8 cellular contexts compared by ENCODE assay signal in genomic region chr13:37059136-37059847, GRCh38. TPM values are rescaled to one million over a fixed set of nuclear protein-coding genes. Genes with fewer than 3 reads are reported as not detected.
DNase-seq lines count a peak whose midpoint lies in the region; ATAC-seq and TF ChIP-seq lines count a peak whose summit lies in the region.

SUPT20H (minus strand) TSS chr13:37059688; CDS start chr13:37051490, 8,198 bp downstream.

- peak within 1 kb of the TSS; percentile 44 for H2AFZ ChIP-seq in mesenchymal stem cell (ENCODE audit: low read depth, low read length)

- H3K23ac ChIP-seq in mesenchymal stem cell (ENCODE audit: low read length in 2 of 2) = no peak within 1 kb of the TSS

- H3K4me1 ChIP-seq in Caco-2 (peaks cover 7% of the 10 kb centered on the region; the same call in 1 of the 2 replicates), mesenchymal stem cell (ENCODE audit: control insufficient read depth, insufficient read depth, low read depth, low read length) (peaks cover 8% of the 10 kb centered on the region)

- H3K27ac ChIP-seq in mesenchymal stem cell (ENCODE audit: low read length, poor library complexity, severe bottlenecking) = peak within 1 kb of the TSS; percentile 91

- H3K9ac ChIP-seq in mesenchymal stem cell (ENCODE audit: low read length) = peak within 1 kb of the TSS; percentile 95

- CTCF ChIA-PET in Caco-2 (lab: Charles Lee) = no interaction called here

- H2BK5ac ChIP-seq in mesenchymal stem cell (ENCODE audit: low read depth, low read length, poor library complexity, severe bottlenecking) = peak within 1 kb of the TSS; percentile 86

- H4K8ac ChIP-seq in mesenchymal stem cell (ENCODE audit: low read length) = peak within 1 kb of the TSS; percentile 100

- H2AK5ac ChIP-seq in mesenchymal stem cell (ENCODE audit: low read length, severe bottlenecking) = peak within 1 kb of the TSS; percentile 59

- peak within 1 kb of the TSS; percentile 94 to 99 for H3K4ac ChIP-seq in mesenchymal stem cell (ENCODE audit: low read depth in 1 of 2, low read length in 2 of 2)

- H3K4me2 ChIP-seq in mesenchymal stem cell (ENCODE audit: low read length, poor library complexity, severe bottlenecking) = peak within 1 kb of the TSS; percentile 52

- peak within 1 kb of the TSS; percentile 73 for H2BK120ac ChIP-seq in mesenchymal stem cell (ENCODE audit: low read depth, low read length)

- no peak within 1 kb of the TSS for H2BK15ac ChIP-seq in mesenchymal stem cell (ENCODE audit: low read depth, poor library complexity, severe bottlenecking)

- peak within 1 kb of the TSS; percentile 62 to 97 for H3K14ac ChIP-seq in mesenchymal stem cell (ENCODE audit: low read length in 2 of 2)

- peak within 1 kb of the TSS; percentile 98 for H3K27ac Mint-ChIP-seq in Caco-2 (ENCODE audit: unreplicated experiment)
- peak within 1 kb of the TSS; percentile 97 to 98 for H3K27ac Mint-ChIP-seq in effector memory CD8-positive, alpha-beta T cell

- no peaks in the 10 kb centered on the region for H3K9me3 ChIP-seq in Caco-2
- H3K9me3 ChIP-seq in mesenchymal stem cell (ENCODE audit: control insufficient read depth, low read length) = no peaks in the 10 kb centered on the region

- H2BK12ac ChIP-seq in mesenchymal stem cell (ENCODE audit: low read length in 2 of 2) = peak within 1 kb of the TSS in 1 of 2 experiments; percentile 10

- H3K27me3 Mint-ChIP-seq in Caco-2 (ENCODE audit: insufficient read depth, unreplicated experiment) = peaks cover 7% of the 10 kb centered on the region
- H3K27me3 Mint-ChIP-seq in effector memory CD8-positive, alpha-beta T cell = no peaks in the 10 kb centered on the region

- DNase-seq in Caco-2 = peak; percentile 92 to 94
- DNase-seq in HT1080 (ENCODE audit: low read depth) = peak; percentile 81
- peak; percentile 86 for DNase-seq in NOMO-1 treated with dmso at 0.1 percent for 144 hours (lab: John Stamatoyannopoulos, UW; ENCODE audit: unreplicated experiment)
- peak; percentile 76 to 92 (median 87) for DNase-seq in activated CD8-positive, alpha-beta memory T cell treated with anti-CD3 and anti-CD28 coated beads for 48 hours (ENCODE audit: low read depth in 2 of 3, low spot score in 2 of 3)
- DNase-seq in effector memory CD8-positive, alpha-beta T cell = peak; percentile 86 to 88 (median 88)
- DNase-seq in mesenchymal stem cell = peak; percentile 91
- peak; percentile 87 for DNase-seq in stimulated activated CD8-positive, alpha-beta memory T cell treated with anti-CD3 and anti-CD28 coated beads, Interleukin-12 subunit alpha, Interleukin-12 subunit beta, amount 100 ng/mL, for 24 hours (ENCODE audit: extremely low read depth)

- H3K18ac ChIP-seq in mesenchymal stem cell (ENCODE audit: low read depth in 1 of 2, low read length in 2 of 2) = peak within 1 kb of the TSS; percentile 99 to 100

- WGBS in mesenchymal stem cell = 1% methylated on average over 46 of the region's 63 CpGs

- H3K4me3 ChIP-seq in Caco-2 (ENCODE audit: low read depth, low read length) (peak within 1 kb of the TSS; percentile 72), mesenchymal stem cell (ENCODE audit: insufficient read depth in 1 of 2, low read depth in 1 of 2, low read length in 2 of 2) (peak within 1 kb of the TSS; percentile 98 to 99)

- intact Hi-C loops in Caco-2 (cut with micrococcal nuclease; ENCODE audit: unreplicated experiment) = loop anchor here (2.0 kb wide), 1 partner anchor 58 kb away; the partner anchor contains the start of gene EXOSC8

- H3K36me3 Mint-ChIP-seq in Caco-2 (ENCODE audit: insufficient read depth, unreplicated experiment) = peaks cover 21% of the 10 kb centered on the region
- H3K36me3 Mint-ChIP-seq in effector memory CD8-positive, alpha-beta T cell (ENCODE audit: insufficient read depth) = peaks cover 15% of the 10 kb centered on the region

- H3K79me1 ChIP-seq in mesenchymal stem cell (replicated peaks; ENCODE audit: low read length, poor library complexity, severe bottlenecking) = no peaks in the 10 kb centered on the region

- no peaks in the 10 kb centered on the region for H3K4me1 Mint-ChIP-seq in Caco-2 (ENCODE audit: low read depth, unreplicated experiment)
- peaks cover 22 to 25% of the 10 kb centered on the region in 2 donors for H3K4me1 Mint-ChIP-seq in effector memory CD8-positive, alpha-beta T cell (ENCODE audit: low read depth in 2 of 2)

- ATAC-seq in GM21367 (IDR thresholded peaks at IDR 0.05; ENCODE audit: unreplicated experiment) = peak; percentile 97
- peak; percentile 94 for ATAC-seq in effector memory CD8-positive, alpha-beta T cell (replicated peaks)

- no peaks in the 10 kb centered on the region for H3K9me3 Mint-ChIP-seq in Caco-2 (ENCODE audit: unreplicated experiment)
- no peaks in the 10 kb centered on the region for H3K9me3 Mint-ChIP-seq in effector memory CD8-positive, alpha-beta T cell

- H3K36me3 ChIP-seq in Caco-2 (ENCODE audit: control insufficient read depth, insufficient read depth, low read length) = no peaks in the 10 kb centered on the region
- H3K36me3 ChIP-seq in mesenchymal stem cell (ENCODE audit: control insufficient read depth in 1 of 2, insufficient read depth in 2 of 2, low read depth in 1 of 2, low read length in 2 of 2) = peaks cover 4 to 5% of the 10 kb centered on the region in 2 experiments

- peak within 1 kb of the TSS; percentile 98 for H3K4me3 Mint-ChIP-seq in Caco-2 (ENCODE audit: unreplicated experiment)
- H3K4me3 Mint-ChIP-seq in effector memory CD8-positive, alpha-beta T cell = peak within 1 kb of the TSS; percentile 90 to 94

- no peak for TF ChIP-seq CTCF in Caco-2 (IDR thresholded peaks at IDR 0.05; ENCODE audit: insufficient read depth in 1 of 2, low read depth in 1 of 2, low read length in 1 of 2, severe bottlenecking in 1 of 2, unreplicated experiment in 1 of 2)

- peak within 1 kb of the TSS; percentile 99 for H4K91ac ChIP-seq in mesenchymal stem cell (ENCODE audit: low read length)

- BruUV-seq in Caco-2 (replicated peaks; lab: Mats Ljungman, UMichigan) = TSS peak; percentile 63

- H3K27me3 ChIP-seq in Caco-2 (replicated peaks; ENCODE audit: control insufficient read depth, insufficient read depth, low read length) (no peaks in the 10 kb centered on the region), mesenchymal stem cell (ENCODE audit: control insufficient read depth in 1 of 2, insufficient read depth in 1 of 2, low read length in 2 of 2) (no peaks in the 10 kb centered on the region)

- POLR2A ChIA-PET in Caco-2 (lab: Charles Lee) = no interaction called here

RNA-seq across cellular contexts. Expression of gene SUPT20H, which starts in this region (rescaled TPM):
- 77.5 and 77.7 TPM in 2 replicates for total RNA-seq in Caco-2 (2022)
- total RNA-seq in HT1080 (2014; rRNA removed; shearing (Covaris generic)) = 25.4 and 26.9 TPM in 2 replicates
- 42.8 and 49.4 TPM in 2 replicates for polyA plus RNA-seq in HT1080 (2015; cell fraction: cytosol; rRNA removed)
- 91.8 and 95.9 TPM in 2 replicates for polyA plus RNA-seq in HT1080 (2015; cell fraction: nucleus; rRNA removed)
- 79.0 TPM for polyA plus RNA-seq in mesenchymal stem cell (2013, experiment 1 of 2)
- polyA plus RNA-seq in mesenchymal stem cell (2013, experiment 2 of 2) = 78.2 TPM

Comparison
In these comparisons a context has a peak if more than half of its experiments do, and no peak if none do; other contexts are left out.
1. Peak in every context shown above with its lines: DNase-seq, ATAC-seq, H3K4me3 ChIP-seq and H3K27ac ChIP-seq.